1 cellular context compared by ENCODE assay signal in the genomic region with DNA sequence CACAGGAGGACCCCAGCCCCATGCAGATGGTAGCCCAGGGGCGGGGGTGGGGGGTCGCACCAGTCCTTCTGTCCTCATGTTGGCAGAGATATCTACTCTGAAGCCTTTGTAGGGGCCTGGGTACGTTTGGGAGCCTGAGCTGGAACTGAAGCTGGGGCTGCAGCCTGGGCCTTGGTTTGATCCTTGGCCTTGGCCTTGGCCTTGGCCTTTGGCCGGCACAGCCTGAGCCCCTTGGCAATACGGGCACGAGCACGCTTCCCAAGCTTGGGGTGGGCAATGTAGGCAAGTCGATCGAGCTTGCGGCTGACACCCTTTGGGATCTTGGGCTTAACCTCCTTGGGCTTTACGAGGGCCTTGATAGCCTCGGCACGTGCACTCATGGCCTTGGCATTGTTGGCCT.
TF ChIP-seq lines count a peak whose summit lies in the region.

No MANE protein-coding gene starts in this region.

TF ChIP-seq in H1, 55 proteins besides CTCF, POLR2A, EP300 and RAD21:
- 0 out of 2 replicates have a peak, but pooled peaks have one; percentile 1 for TF ChIP-seq POLR2AphosphoS5 (IDR thresholded peaks at IDR 0.05; ENCODE audit: low read depth, low read length)
